Comparison of ENCODE assay signal across 12 cellular contexts in the genomic region with DNA sequence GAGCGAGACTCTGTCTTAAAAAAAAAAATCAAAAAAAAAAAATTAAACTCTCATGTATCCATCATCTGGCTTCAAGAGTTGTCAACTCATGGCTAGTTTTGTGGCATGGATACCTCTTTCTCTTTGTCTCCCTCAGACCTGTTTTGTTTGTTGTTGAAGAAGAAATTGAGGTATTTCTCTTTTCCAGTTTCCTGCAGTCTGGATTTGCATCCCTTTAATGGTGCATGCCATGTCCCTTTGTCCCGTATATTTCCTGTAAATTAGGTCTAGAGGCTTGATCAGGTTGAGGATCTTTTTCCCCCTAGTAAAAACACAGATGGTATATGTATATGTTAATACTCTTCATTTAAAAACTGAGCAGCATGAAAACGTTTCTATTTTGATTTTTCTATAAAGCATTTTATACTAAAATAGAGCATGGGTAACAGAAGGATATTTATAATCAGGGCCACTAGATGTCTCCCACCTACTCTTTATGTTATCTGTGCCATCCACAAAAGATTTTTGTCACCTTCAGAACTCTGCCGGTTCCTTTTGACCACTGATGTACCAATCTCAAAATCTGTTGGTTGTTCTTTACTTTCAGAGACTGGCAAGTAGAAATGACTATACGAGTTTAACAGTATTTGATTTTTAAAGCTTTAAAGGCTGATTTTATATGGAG.
DNase-seq lines count a peak whose midpoint lies in the region; ATAC-seq and TF ChIP-seq lines count a peak whose summit lies in the region.
"Had no signal": no experiment of that assay in that cellular context is flagged by ENCODE, and none has a peak within 500 bp of the region (broad histone marks: within the 10 kb centered on the region; RNA-seq: fewer than 3 reads in every experiment).

No MANE protein-coding gene starts in this region.

- POLR2A ChIA-PET in PC-3 (lab: Charles Lee; ENCODE audit: unreplicated experiment): no interaction called here

- H3K36me3 ChIP-seq in PC-3 (ENCODE audit: low read depth, low read length) (no peaks in the 10 kb centered on the region), hepatocyte (replicated peaks; ENCODE audit: insufficient read depth, low read depth) (no peaks in the 10 kb centered on the region), uterus (no peaks in the 10 kb centered on the region)

- H4K20me1 ChIP-seq in PC-3 (ENCODE audit: low read length) (no peaks in the 10 kb centered on the region), hepatocyte (ENCODE audit: insufficient read depth, poor library complexity, severe bottlenecking) (no peaks in the 10 kb centered on the region)

- H3K4me1 ChIP-seq in PC-3 (ENCODE audit: insufficient read depth, low read length): no peaks in the 10 kb centered on the region
- H3K4me1 ChIP-seq in hepatocyte (ENCODE audit: insufficient read depth): no peaks in the 10 kb centered on the region
- no peaks in the 10 kb centered on the region for H3K4me1 ChIP-seq in uterus
- H3K4me1 ChIP-seq: psoas muscle had no signal

- H3F3A ChIP-seq in PC-3 (ENCODE audit: low read length, unreplicated experiment): no peaks in the 10 kb centered on the region

- DNase-seq in DMS 273 treated with DMSO at 0.1 percent for 48 hours (lab: John Stamatoyannopoulos, UW) (peak; percentile 12), PC-3 (no peak), hepatocyte (ENCODE audit: low spot score) (no peak), uterus (no peak), mesenteric fat pad (ENCODE audit: low spot score) (no peak), T-helper 1 cell (no peak), glomerular visceral epithelial cell (ENCODE audit: extremely low spot score) (no peak)
- DNase-seq: central memory CD4-positive, alpha-beta T cell; psoas muscle; stimulated activated CD8-positive, alpha-beta memory T cell treated with anti-CD3 and anti-CD28 coated beads, Interleukin-4, amount 100 ng/mL, for 48 hours had no signal

- TF ChIP-seq CTCF in PC-3 (conservative IDR thresholded peaks at IDR 0.05; ENCODE audit: low read depth, low read length) (peak; percentile 40), hepatocyte (IDR thresholded peaks at IDR 0.05; ENCODE audit: poor library complexity) (peak; percentile 20), uterus (IDR thresholded peaks at IDR 0.05) (no peak)

- no peak overlapping the region for H3K9ac ChIP-seq in PC-3 (ENCODE audit: low read length)

- H3K27ac ChIP-seq in PC-3 (ENCODE audit: low read length) (no peak overlapping the region), hepatocyte (no peak overlapping the region), uterus (no peak overlapping the region)
- H3K27ac ChIP-seq: psoas muscle had no signal

- peak; percentile 42 for ATAC-seq in HG02798 (IDR thresholded peaks at IDR 0.05; ENCODE audit: poor library complexity, unreplicated experiment)
- ATAC-seq in PC-3: 0 out of 2 replicates have a peak, but pooled peaks have one; percentile 33
- ATAC-seq: psoas muscle, Right ventricle myocardium inferior had no signal

- no peak for TF ChIP-seq POLR2A in uterus (IDR thresholded peaks at IDR 0.05)

- H3K4me3 ChIP-seq in PC-3 (ENCODE audit: low read length) (no peak overlapping the region), hepatocyte (no peak overlapping the region), uterus (no peak overlapping the region)
- H3K4me3 ChIP-seq: psoas muscle had no signal

- CTCF ChIA-PET in PC-3 (lab: Charles Lee): interaction anchor here (0.7 kb wide), 1 partner anchor 683 kb away, joined by 3 read pairs; no protein-coding TSS in a partner anchor

- H3K27me3 ChIP-seq in PC-3 (ENCODE audit: low read length): no peaks in the 10 kb centered on the region
- H3K27me3 ChIP-seq in hepatocyte: no peaks in the 10 kb centered on the region
- no peaks in the 10 kb centered on the region for H3K27me3 ChIP-seq in uterus

- H3K9me3 ChIP-seq in PC-3 (ENCODE audit: low read length) (no peaks in the 10 kb centered on the region), hepatocyte (ENCODE audit: low read depth) (no peaks in the 10 kb centered on the region), uterus (no peaks in the 10 kb centered on the region)
- H3K9me3 ChIP-seq: psoas muscle had no signal

- no peak overlapping the region for H3K4me2 ChIP-seq in PC-3 (ENCODE audit: low read length)
- H3K4me2 ChIP-seq in hepatocyte: no peak overlapping the region

- WGBS in hepatocyte (ENCODE audit: low lambda C conversion rate, missing lambda C conversion rate): 69% methylated on average over 5 of the region's 5 CpGs

- intact Hi-C loops in PC-3 (cut with micrococcal nuclease) (no loop called here), uterus (cut with DNase I; ENCODE audit: low total_unique reads) (no loop called here)

- H3K79me2 ChIP-seq in PC-3 (ENCODE audit: low read length) (no peaks in the 10 kb centered on the region), hepatocyte (peaks cover 35% of the 10 kb centered on the region)

- no peak overlapping the region for H2AFZ ChIP-seq in PC-3 (ENCODE audit: low read length)
- no peak overlapping the region for H2AFZ ChIP-seq in hepatocyte

- H3K9me2 ChIP-seq in PC-3 (replicated peaks; ENCODE audit: low read length) (no peaks in the 10 kb centered on the region), hepatocyte (replicated peaks; ENCODE audit: insufficient read depth) (no peaks in the 10 kb centered on the region)

- no TSS peak for BruUV-seq in PC-3 (replicated peaks; lab: Mats Ljungman, UMichigan)

Comparison
In these comparisons a context has a peak if more than half of its experiments do, and no peak if none do; other contexts are left out.
1. CTCF ChIP-seq: peak in PC-3 (single experiment) and hepatocyte (single experiment); none in uterus (0 of 4).